1 cellular context compared by ENCODE assay signal in the genomic region with DNA sequence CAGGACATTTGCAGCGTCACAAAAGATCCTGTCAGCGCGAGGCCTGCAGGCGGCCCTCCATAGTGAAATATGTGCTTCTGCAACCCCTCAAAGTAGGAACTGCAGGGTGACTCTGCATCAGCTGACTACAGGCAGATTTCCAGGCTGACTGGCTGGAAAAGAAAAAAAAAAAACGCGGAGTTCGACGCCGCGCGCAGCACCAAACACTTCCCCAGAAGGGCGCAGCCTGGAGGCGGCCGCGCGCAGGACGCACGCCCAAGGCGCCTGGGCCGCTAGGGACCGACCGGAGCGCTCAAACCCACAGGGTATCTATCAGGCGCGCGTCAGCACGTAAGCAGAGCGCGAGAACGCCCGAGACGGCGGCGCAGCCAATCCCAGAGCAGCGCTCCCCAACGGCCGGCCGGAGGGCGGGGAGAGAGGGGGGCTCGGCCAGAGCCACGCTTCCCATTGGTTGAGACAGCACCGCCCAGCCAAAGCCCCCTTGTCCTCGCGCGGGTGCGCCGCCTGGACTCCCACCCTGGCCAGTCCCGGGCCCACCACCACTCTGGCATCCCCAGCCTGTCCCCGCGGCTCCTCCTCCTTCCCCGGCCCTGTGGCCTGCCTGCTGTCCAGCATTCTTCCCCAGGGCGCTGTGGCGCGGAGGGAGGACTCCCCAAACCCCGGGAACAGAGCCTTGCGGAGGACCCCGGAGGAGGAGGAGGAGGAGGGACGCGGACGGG.
TF ChIP-seq lines count a peak whose summit lies in the region.

No MANE protein-coding gene starts in this region.

TF ChIP-seq in IMR-90, 13 proteins besides CTCF, POLR2A, EP300 and RAD21 (continued from another document):
- TF ChIP-seq FOS (IDR thresholded peaks at IDR 0.05; ENCODE audit: low read depth, low read length) (no peak; the same call in 1 of the 2 replicates), CHD1 (IDR thresholded peaks at IDR 0.05; ENCODE audit: low read depth, low read length) (no peak), BHLHE40 (IDR thresholded peaks at IDR 0.05; ENCODE audit: low read depth, low read length) (0 out of 2 replicates have a peak, but pooled peaks have one; percentile 36)
- TF ChIP-seq, protein P1, sequence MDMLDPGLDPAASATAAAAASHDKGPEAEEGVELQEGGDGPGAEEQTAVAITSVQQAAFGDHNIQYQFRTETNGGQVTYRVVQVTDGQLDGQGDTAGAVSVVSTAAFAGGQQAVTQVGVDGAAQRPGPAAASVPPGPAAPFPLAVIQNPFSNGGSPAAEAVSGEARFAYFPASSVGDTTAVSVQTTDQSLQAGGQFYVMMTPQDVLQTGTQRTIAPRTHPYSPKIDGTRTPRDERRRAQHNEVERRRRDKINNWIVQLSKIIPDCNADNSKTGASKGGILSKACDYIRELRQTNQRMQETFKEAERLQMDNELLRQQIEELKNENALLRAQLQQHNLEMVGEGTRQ (IDR thresholded peaks at IDR 0.05; ENCODE audit: low read depth, low read length), result peak; percentile 71
